Comparison of ENCODE assay signal across 27 cellular contexts in the genomic region with DNA sequence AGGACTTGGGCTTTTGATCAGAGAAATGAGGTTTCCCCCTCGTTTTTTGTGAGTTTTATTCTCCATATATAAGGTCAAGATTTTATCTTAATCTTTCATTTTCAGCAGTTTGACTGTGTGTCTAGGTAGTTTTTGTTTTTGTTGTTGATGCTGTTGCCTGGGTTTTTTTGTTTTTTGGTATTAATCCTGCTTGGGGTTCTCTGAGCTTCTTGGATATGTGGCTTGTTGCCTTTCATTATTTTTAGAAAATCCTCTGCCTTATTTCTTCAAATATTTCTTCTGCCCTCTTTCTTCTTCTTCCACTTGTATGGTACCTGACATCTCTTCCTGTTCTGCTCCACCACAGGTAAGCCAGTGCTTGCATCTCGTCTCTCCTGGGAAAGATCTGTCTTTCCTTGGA. TPM values are rescaled to one million over a fixed set of nuclear protein-coding genes. Genes with fewer than 3 reads are reported as not detected.
DNase-seq lines count a peak whose midpoint lies in the region; ATAC-seq and TF ChIP-seq lines count a peak whose summit lies in the region.
"Had no signal": no experiment of that assay in that cellular context is flagged by ENCODE, and none has a peak within 500 bp of the region (broad histone marks: within the 10 kb centered on the region; RNA-seq: fewer than 3 reads in every experiment).

No MANE protein-coding gene starts in this region.

- no peak overlapping the region for H3K9ac ChIP-seq in Karpas-422 (ENCODE audit: low read length)
- H3K9ac ChIP-seq: BLaER1 treated with 17β-estradiol and CSF1 and Interleukin-3, amounts not matched to agents 10 nM and 100 nM had no signal

- WGBS in esophagus squamous epithelium, 2 donors, result 73 to 77% methylated on average over 2 of the region's 2 CpGs
- WGBS in suprapubic skin, result 72% methylated on average over 2 of the region's 2 CpGs

- DNase-seq in RWPE2 (ENCODE audit: low spot score) (no peak), esophagus squamous epithelium (lab: John Stamatoyannopoulos, UW) (no peak), osteoblast (ENCODE audit: insufficient read length, low spot score, missing footprints) (no peak), suprapubic skin (ENCODE audit: low spot score in 2 of 2) (no peak), GM10266 (ENCODE audit: extremely low spot score) (no peak), Karpas-422 (no peak)
- DNase-seq in stimulated activated CD4-positive, alpha-beta T cell treated with anti-CD3 and anti-CD28 coated beads, Interleukin-4, amount 100 ng/mL, for 1 hour, result no peak
- no peak for DNase-seq in activated T-cell treated with anti-CD3 and anti-CD28 coated beads, Interleukin-2, amount 50 U/mL, for 4 hours
- DNase-seq: AML-193; Caco-2; CD8-positive, alpha-beta T cell; DMS79; EL; GDM1; Kasumi-1; NCI-H1105 treated with DMSO at 0.1 percent for 48 hours; NCI-H146; NCI-H1930; NCI-H526; NCI-H82; NK-92 treated with Interleukin-12 subunit alpha and Interleukin-12 subunit beta, amount 100 ng/mL, for 24 hours; PC-9; Right ventricle myocardium superior had no signal

- H3K79me2 ChIP-seq in osteoblast (ENCODE audit: insufficient read depth, low read length) (no peaks in the 10 kb centered on the region), Karpas-422 (ENCODE audit: low read length) (no peaks in the 10 kb centered on the region)

- intact Hi-C loops in esophagus squamous epithelium (cut with DNase I), result no loop called here

- TF ChIP-seq EP300 in suprapubic skin (IDR thresholded peaks at IDR 0.05), result no peak

- H3K36me3 ChIP-seq in RWPE2 (ENCODE audit: low read depth) (no peaks in the 10 kb centered on the region; the same call in 1 of the 2 replicates), esophagus squamous epithelium (peaks cover 0 to 14% (median 4%) of the 10 kb centered on the region in 3 donors), osteoblast (ENCODE audit: insufficient read depth, low read length) (no peaks in the 10 kb centered on the region), suprapubic skin (no peaks in the 10 kb centered on the region), Karpas-422 (ENCODE audit: insufficient read depth, low read length) (no peaks in the 10 kb centered on the region)
- H3K36me3 ChIP-seq: SJSA1 had no signal

- H3K27me3 ChIP-seq in RWPE2 (ENCODE audit: insufficient read depth, poor library complexity, severe bottlenecking) (no peaks in the 10 kb centered on the region), esophagus squamous epithelium (no peaks in the 10 kb centered on the region), osteoblast (ENCODE audit: insufficient read depth, low read length) (no peaks in the 10 kb centered on the region), suprapubic skin (no peaks in the 10 kb centered on the region), Karpas-422 (ENCODE audit: low read length) (no peaks in the 10 kb centered on the region)
- H3K27me3 ChIP-seq: BLaER1 treated with 17β-estradiol and CSF1 and Interleukin-3, amounts not matched to agents 10 nM and 100 nM; SJSA1 had no signal

- TF ChIP-seq CTCF in RWPE2 (IDR thresholded peaks at IDR 0.05; ENCODE audit: poor library complexity, severe bottlenecking) (no peak), esophagus squamous epithelium (IDR thresholded peaks at IDR 0.05) (no peak), osteoblast (IDR thresholded peaks at IDR 0.05; ENCODE audit: extremely low read depth, low read depth, low read length) (no peak), suprapubic skin (IDR thresholded peaks at IDR 0.05) (no peak), GM10266 (IDR thresholded peaks at IDR 0.05; ENCODE audit: control insufficient read depth, insufficient read depth, low read depth, missing control alignments) (no peak)

- no peaks in the 10 kb centered on the region for H3K4me1 Mint-ChIP-seq in activated T-cell treated with anti-CD3 and anti-CD28 coated beads, Interleukin-2, amount 50 U/mL, for 4 hours (ENCODE audit: low read depth)

- peaks cover 14% of the 10 kb centered on the region for H3K36me3 Mint-ChIP-seq in activated T-cell treated with anti-CD3 and anti-CD28 coated beads, Interleukin-2, amount 50 U/mL, for 4 hours (ENCODE audit: insufficient read depth)

- H4K20me1 ChIP-seq in osteoblast (ENCODE audit: insufficient read depth, low read length), result no peaks in the 10 kb centered on the region
- no peaks in the 10 kb centered on the region for H4K20me1 ChIP-seq in Karpas-422 (ENCODE audit: insufficient read depth, low read depth, low read length)
- H4K20me1 ChIP-seq: BLaER1 treated with 17β-estradiol and CSF1 and Interleukin-3, amounts not matched to agents 10 nM and 100 nM had no signal

- ATAC-seq in RWPE2 (ENCODE audit: low read depth), result no peak
- ATAC-seq in activated T-cell treated with anti-CD3 and anti-CD28 coated beads, Interleukin-2, amount 50 U/mL, for 4 hours, result no peak
- ATAC-seq: CD8-positive, alpha-beta T cell; HCT116; HepG2 had no signal

- H3K9me3 ChIP-seq in RWPE2 (ENCODE audit: severe bottlenecking) (no peaks in the 10 kb centered on the region), esophagus squamous epithelium (no peaks in the 10 kb centered on the region), osteoblast (ENCODE audit: low read depth, low read length) (no peaks in the 10 kb centered on the region), suprapubic skin (no peaks in the 10 kb centered on the region), Karpas-422 (ENCODE audit: low read length) (no peaks in the 10 kb centered on the region)
- H3K9me3 ChIP-seq: BLaER1 treated with 17β-estradiol and CSF1 and Interleukin-3, amounts not matched to agents 10 nM and 100 nM; Caco-2; SJSA1 had no signal

- no peak overlapping the region for H3K4me3 ChIP-seq in RWPE2 (ENCODE audit: severe bottlenecking)
- H3K4me3 ChIP-seq in esophagus squamous epithelium, result no peak overlapping the region
- no peak overlapping the region for H3K4me3 ChIP-seq in osteoblast (ENCODE audit: insufficient read depth, low read length)
- H3K4me3 ChIP-seq in suprapubic skin, result no peak overlapping the region
- H3K4me3 ChIP-seq in Karpas-422 (ENCODE audit: low read length), result no peak overlapping the region
- H3K4me3 ChIP-seq: BLaER1 treated with 17β-estradiol and CSF1 and Interleukin-3, amounts not matched to agents 10 nM and 100 nM; PC-9; SJSA1 had no signal

- H3K9me2 ChIP-seq in Karpas-422 (replicated peaks; ENCODE audit: insufficient read depth, low read length), result no peaks in the 10 kb centered on the region

- H3K4me2 ChIP-seq in osteoblast (ENCODE audit: insufficient read depth, low read length) (peak overlapping the region; percentile 58), Karpas-422 (ENCODE audit: low read depth, low read length, poor library complexity, severe bottlenecking) (no peak overlapping the region)
- H3K4me2 ChIP-seq: BLaER1 treated with 17β-estradiol and CSF1 and Interleukin-3, amounts not matched to agents 10 nM and 100 nM; PC-9 had no signal

- no peaks in the 10 kb centered on the region for H3K27me3 Mint-ChIP-seq in activated T-cell treated with anti-CD3 and anti-CD28 coated beads, Interleukin-2, amount 50 U/mL, for 4 hours (ENCODE audit: low read depth)

- H3K27ac ChIP-seq in RWPE2 (ENCODE audit: poor library complexity, severe bottlenecking), result peak overlapping the region; percentile 28
- peak overlapping the region in 3 of 4 donors; percentile 59 to 77 (median 66) for H3K27ac ChIP-seq in esophagus squamous epithelium
- H3K27ac ChIP-seq in osteoblast (ENCODE audit: low read depth, low read length), result peak overlapping the region; percentile 95
- peak overlapping the region; percentile 83 for H3K27ac ChIP-seq in suprapubic skin
- H3K27ac ChIP-seq in Karpas-422 (ENCODE audit: low read length), result no peak overlapping the region
- H3K27ac ChIP-seq: BLaER1 treated with 17β-estradiol and CSF1 and Interleukin-3, amounts not matched to agents 10 nM and 100 nM; PC-9; SJSA1 had no signal

- H3K4me3 Mint-ChIP-seq in activated T-cell treated with anti-CD3 and anti-CD28 coated beads, Interleukin-2, amount 50 U/mL, for 4 hours, result no peak overlapping the region
- H3K4me3 Mint-ChIP-seq: CD8-positive, alpha-beta T cell had no signal

- no peaks in the 10 kb centered on the region for H3K9me3 Mint-ChIP-seq in activated T-cell treated with anti-CD3 and anti-CD28 coated beads, Interleukin-2, amount 50 U/mL, for 4 hours
- H3K9me3 Mint-ChIP-seq: CD8-positive, alpha-beta T cell had no signal

- peak overlapping the region; percentile 67 for H2AFZ ChIP-seq in osteoblast (ENCODE audit: low read length)
- no peak overlapping the region for H2AFZ ChIP-seq in Karpas-422 (ENCODE audit: low read length)
- H2AFZ ChIP-seq: PC-9 had no signal

- peaks cover 22% of the 10 kb centered on the region for H3K4me1 ChIP-seq in RWPE2 (ENCODE audit: insufficient read depth, poor library complexity, severe bottlenecking)
- peaks cover 0 to 18% (median 4%) of the 10 kb centered on the region in 3 donors for H3K4me1 ChIP-seq in esophagus squamous epithelium
- peaks cover 9% of the 10 kb centered on the region for H3K4me1 ChIP-seq in osteoblast (ENCODE audit: insufficient read depth, low read length)
- peaks cover 5% of the 10 kb centered on the region for H3K4me1 ChIP-seq in suprapubic skin
- H3K4me1 ChIP-seq in Karpas-422 (ENCODE audit: low read length), result no peaks in the 10 kb centered on the region
- H3K4me1 ChIP-seq: BLaER1 treated with 17β-estradiol and CSF1 and Interleukin-3, amounts not matched to agents 10 nM and 100 nM; Caco-2; SJSA1 had no signal

- no peak for TF ChIP-seq POLR2A in esophagus squamous epithelium (IDR thresholded peaks at IDR 0.05)
- no peak for TF ChIP-seq POLR2A in suprapubic skin (IDR thresholded peaks at IDR 0.05)

RNA-seq across cellular contexts. Expression of a gene that starts 25.0 kb away (rescaled TPM):
- 1 to 10 TPM; 1.1 to 4.2 (median 2.7) TPM for total RNA-seq in esophagus squamous epithelium
- total RNA-seq in osteoblast, result 11.9 and 13.6 TPM in 2 replicates
- total RNA-seq in suprapubic skin, result 10 to 100 TPM in 1 of 4 donors, 1 to 10 TPM in 3; 2.8 to 14.1 (median 8.0) TPM
- 10.9 and 20.0 TPM in 2 replicates for total RNA-seq in Karpas-422 (2014; rRNA removed; shearing (Covaris generic); ENCODE audit: low replicate concordance)
- 1 to 10 TPM; 4.3 to 6.9 (median 6.8) TPM for total RNA-seq in activated T-cell treated with anti-CD3 and anti-CD28 coated beads, Interleukin-2, amount 50 U/mL, for 4 hours

RNA-seq across cellular contexts. Expression of a gene that starts 25.3 kb away (rescaled TPM):
- 10 to 100 TPM in 3 of 4 donors, 1 to 10 TPM in 1; 7.3 to 22.3 (median 12.7) TPM for total RNA-seq in esophagus squamous epithelium
- 10.5 and 13.3 TPM in 2 replicates for total RNA-seq in osteoblast
- total RNA-seq in suprapubic skin, result 10 to 100 TPM; 10.3 to 22.2 (median 16.1) TPM
- total RNA-seq in Karpas-422 (2014; rRNA removed; shearing (Covaris generic); ENCODE audit: low replicate concordance), result 30.7 and 104 TPM in 2 replicates
- 10 to 100 TPM; 29.7 to 33.8 (median 32.9) TPM for total RNA-seq in activated T-cell treated with anti-CD3 and anti-CD28 coated beads, Interleukin-2, amount 50 U/mL, for 4 hours

RNA-seq across cellular contexts. Expression of a gene that starts 44.9 kb away (rescaled TPM):
- total RNA-seq in esophagus squamous epithelium (10 to 100 TPM; 43.1 to 77.2 (median 47.4) TPM), osteoblast (126 and 128 TPM in 2 replicates), suprapubic skin (10 to 100 TPM; 38.9 to 52.8 (median 45.4) TPM)
- 67.1 and 89.0 TPM in 2 replicates for total RNA-seq in Karpas-422 (2014; rRNA removed; shearing (Covaris generic); ENCODE audit: low replicate concordance)
- 10 to 100 TPM; 21.0 to 25.6 (median 23.8) TPM for total RNA-seq in activated T-cell treated with anti-CD3 and anti-CD28 coated beads, Interleukin-2, amount 50 U/mL, for 4 hours
